ENCODE assay signal across 28 cellular contexts in genomic region chr18:30444544-30444943, GRCh38.
"Had no signal": no experiment of that assay in that cellular context is flagged by ENCODE, and none has a peak within 500 bp of the region (broad histone marks: within the 10 kb centered on the region; RNA-seq: fewer than 3 reads in every experiment).

No MANE protein-coding gene starts in this region.

- H3K27ac ChIP-seq: colonic mucosa, coronary artery, dorsolateral prefrontal cortex, epithelial cell of prostate, esophagus muscularis mucosa, esophagus squamous epithelium, foreskin keratinocyte, gastrocnemius medialis, gastroesophageal sphincter, heart left ventricle, heart right ventricle had no signal

- ATAC-seq: effector memory CD8-positive, alpha-beta T cell; esophagus mucosa; foreskin keratinocyte; gastrocnemius medialis; gastroesophageal sphincter; heart left ventricle; heart right ventricle had no signal

- DNase-seq: colonic mucosa; cortex of kidney; dermis blood vessel endothelial cell; dorsolateral prefrontal cortex; effector CD4-positive, alpha-beta T cell; effector CD8-positive, alpha-beta T cell; effector memory CD4-positive, alpha-beta T cell; effector memory CD8-positive, alpha-beta T cell; endodermal cell; erythroblast; esophagus squamous epithelium; foreskin fibroblast; foreskin melanocyte; gastrocnemius medialis; glutamatergic neuron; head of caudate nucleus; heart left ventricle; heart right ventricle had no signal

- H3K4me3 ChIP-seq: colonic mucosa, coronary artery, dorsolateral prefrontal cortex, esophagus muscularis mucosa, esophagus squamous epithelium, gastrocnemius medialis, gastroesophageal sphincter, heart left ventricle, heart right ventricle had no signal

- H3K27me3 ChIP-seq: colonic mucosa, dorsolateral prefrontal cortex, esophagus muscularis mucosa, esophagus squamous epithelium, foreskin keratinocyte, gastrocnemius medialis, gastroesophageal sphincter, heart left ventricle, heart right ventricle had no signal

- H3K9me3 ChIP-seq: colonic mucosa, esophagus muscularis mucosa, esophagus squamous epithelium, gastrocnemius medialis, gastroesophageal sphincter, heart left ventricle had no signal

- H3K36me3 ChIP-seq: colonic mucosa, esophagus muscularis mucosa, esophagus squamous epithelium, gastrocnemius medialis, gastroesophageal sphincter, heart left ventricle, heart right ventricle had no signal

- H3K4me1 ChIP-seq: colonic mucosa, esophagus muscularis mucosa, esophagus squamous epithelium, foreskin keratinocyte, gastrocnemius medialis, gastroesophageal sphincter, heart left ventricle, heart right ventricle had no signal

- FAIRE-seq: colon, endometrium, endothelial cell of umbilical vein, frontal cortex had no signal
